In the genomic region with DNA sequence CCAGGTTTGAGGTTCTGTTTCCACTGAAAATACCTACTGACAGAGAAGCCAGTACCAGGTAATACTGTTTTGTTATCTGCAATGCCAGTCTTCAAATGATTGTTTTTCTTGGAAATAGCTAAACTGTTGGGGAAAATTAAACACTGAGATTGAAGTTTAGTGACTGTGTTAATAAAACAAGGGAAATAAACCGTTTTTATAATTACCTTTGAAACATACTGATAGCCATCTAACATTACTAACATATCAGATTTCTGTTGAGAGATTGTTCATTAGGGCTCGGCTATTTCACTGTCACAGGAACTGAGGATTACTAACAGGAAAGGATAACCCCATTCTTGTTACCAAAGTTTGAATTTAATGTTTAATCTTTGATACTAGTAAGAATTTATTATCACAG, we compare ENCODE assay signal across 27 cellular contexts. TPM values are rescaled to one million over a fixed set of nuclear protein-coding genes. Genes with fewer than 3 reads are reported as not detected.
DNase-seq lines count a peak whose midpoint lies in the region; ATAC-seq, FAIRE-seq and TF ChIP-seq lines count a peak whose summit lies in the region.
"Had no signal": no experiment of that assay in that cellular context is flagged by ENCODE, and none has a peak within 500 bp of the region (broad histone marks: within the 10 kb centered on the region; RNA-seq: fewer than 3 reads in every experiment).

No MANE protein-coding gene starts in this region.

- H2AFZ ChIP-seq in GM12878 (ENCODE audit: control insufficient read depth, low read depth, low read length) = no peak overlapping the region

- intact Hi-C loops in CD4-positive, alpha-beta T cell (cut with DNase I, micrococcal nuclease) = no loop called here
- intact Hi-C loops in GM12878 (cut with micrococcal nuclease; ENCODE audit: unreplicated experiment) (loop anchor here (5.0 kb wide), 2 partner anchors 34 to 56 kb away; no protein-coding TSS in a partner anchor), natural killer cell (cut with micrococcal nuclease) (loop anchor here (10.0 kb wide), 1 partner anchor 72 kb away; no protein-coding TSS in a partner anchor)

- peak overlapping the region; percentile 81 for H3K27ac Mint-ChIP-seq in CD4-positive, alpha-beta T cell
- H3K27ac Mint-ChIP-seq in HFFc6 = peak overlapping the region; percentile 30
- H3K27ac Mint-ChIP-seq in natural killer cell = peak overlapping the region; percentile 91 to 94
- H3K27ac Mint-ChIP-seq: activated naive CD4-positive, alpha-beta T cell treated with anti-CD3 and anti-CD28 coated beads for 36 hours had no signal

- no peak for TF ChIP-seq CTCF in CD4-positive, alpha-beta T cell (IDR thresholded peaks at IDR 0.05)
- TF ChIP-seq CTCF in HFFc6 (IDR thresholded peaks at IDR 0.05) = no peak
- TF ChIP-seq CTCF in GM12878 (IDR thresholded peaks at IDR 0.05 in 2 of 3, conservative IDR thresholded peaks at IDR 0.05 in 1 of 3; ENCODE audit: control insufficient read depth in 2 of 3, extremely low read depth in 1 of 3, insufficient read depth in 1 of 3, low read depth in 3 of 3, low read length in 3 of 3) = no peak
- TF ChIP-seq CTCF in natural killer cell (IDR thresholded peaks at IDR 0.05) = no peak

- peaks cover 52% of the 10 kb centered on the region for H3K4me1 Mint-ChIP-seq in CD4-positive, alpha-beta T cell (ENCODE audit: low read depth)
- H3K4me1 Mint-ChIP-seq in HFFc6 (ENCODE audit: low read depth) = peaks cover 56% of the 10 kb centered on the region
- peaks cover 41 to 44% of the 10 kb centered on the region in 2 donors for H3K4me1 Mint-ChIP-seq in natural killer cell
- H3K4me1 Mint-ChIP-seq: neural crest cell had no signal

- CTCF ChIA-PET in CD4-positive, alpha-beta T cell (lab: Charles Lee) = interaction anchor here (0.6 kb wide), 1 partner anchor 125 kb away, joined by 4 read pairs; no protein-coding TSS in a partner anchor
- CTCF ChIA-PET in GM12878 (lab: Yijun Ruan, JAX) = interaction anchor here (1.1 to 3.1 kb wide), 2 partner anchors 70 to 242 kb away, joined by 5 to 25 read pairs; no protein-coding TSS in a partner anchor

- no peak for TF ChIP-seq RAD21 in GM12878 (IDR thresholded peaks at IDR 0.05; ENCODE audit: insufficient read depth, low read depth, low read length)

- DNase-seq in CD4-positive, alpha-beta T cell = no peak
- no peak for DNase-seq in HFFc6
- no peak for DNase-seq in GM12878 (ENCODE audit: low read depth, low spot score)
- no peak for DNase-seq in natural killer cell
- DNase-seq in stimulated activated CD4-positive, alpha-beta T cell treated with anti-CD3 and anti-CD28 coated beads, Interleukin-4, amount 100 ng/mL, for 24 hours = no peak
- DNase-seq: activated B cell treated with CpG ODN at 0.5 μM for 24 hours; activated CD8-positive, alpha-beta memory T cell treated with anti-CD3 and anti-CD28 coated beads, Interleukin-2, amount 10 ng/mL, durations not matched to agents 7 days and 5 days; activated naive CD4-positive, alpha-beta T cell treated with anti-CD3 and anti-CD28 coated beads for 36 hours; DMS53; effector memory CD8-positive, alpha-beta T cell; KG1; kidney; mucosa of descending colon; MV-4-11; NCI-H146; NCI-H2107; pancreas; Right ventricle myocardium superior; substantia nigra; upper lobe of right lung had no signal

- in situ Hi-C loops in GM12878 (cut with MboI) = no loop called here

- H3K9me3 ChIP-seq in CD4-positive, alpha-beta T cell (ENCODE audit: control insufficient read depth, low read length) = no peaks in the 10 kb centered on the region
- H3K9me3 ChIP-seq in GM12878 (replicated peaks; ENCODE audit: control insufficient read depth, insufficient read depth, low read length) = no peaks in the 10 kb centered on the region
- H3K9me3 ChIP-seq: mucosa of descending colon, pancreas, right atrium auricular region, upper lobe of right lung had no signal

- H3K4me3 Mint-ChIP-seq in CD4-positive, alpha-beta T cell = peak overlapping the region; percentile 25
- H3K4me3 Mint-ChIP-seq in HFFc6 (peak overlapping the region; percentile 39; the same call in 1 of the 2 replicates), natural killer cell (no peak overlapping the region)
- H3K4me3 Mint-ChIP-seq: activated B cell treated with CpG ODN at 0.5 μM for 24 hours; activated CD8-positive, alpha-beta memory T cell treated with anti-CD3 and anti-CD28 coated beads, Interleukin-2, amount 10 ng/mL, durations not matched to agents 7 days and 5 days; activated naive CD4-positive, alpha-beta T cell treated with anti-CD3 and anti-CD28 coated beads for 36 hours; effector memory CD8-positive, alpha-beta T cell; neural crest cell had no signal

- peaks cover 66% of the 10 kb centered on the region for H3K4me1 ChIP-seq in GM12878 (ENCODE audit: control insufficient read depth, insufficient read depth, low read length)
- H3K4me1 ChIP-seq: right atrium auricular region had no signal

- no peak overlapping the region for H3K27ac ChIP-seq in CD4-positive, alpha-beta T cell (ENCODE audit: low read depth, low read length)
- peak overlapping the region; percentile 2; the same call in 1 of the 2 replicates for H3K27ac ChIP-seq in GM12878 (ENCODE audit: control insufficient read depth, insufficient read depth)
- H3K27ac ChIP-seq: pancreas, right atrium auricular region, upper lobe of right lung had no signal

- no peak for ATAC-seq in CD4-positive, alpha-beta T cell (ENCODE audit: poor library complexity)
- ATAC-seq in GM12878 = no peak
- ATAC-seq in natural killer cell = no peak
- ATAC-seq in GM21825 (IDR thresholded peaks at IDR 0.05; ENCODE audit: unreplicated experiment) = no peak
- no peak for ATAC-seq in HG03108 (IDR thresholded peaks at IDR 0.05; ENCODE audit: unreplicated experiment)
- ATAC-seq: activated CD8-positive, alpha-beta memory T cell treated with anti-CD3 and anti-CD28 coated beads, Interleukin-2, amount 10 ng/mL, durations not matched to agents 7 days and 5 days; effector memory CD8-positive, alpha-beta T cell; mucosa of descending colon; upper lobe of right lung had no signal

- SMC1A ChIA-PET in GM12878 (lab: Charles Lee; ENCODE audit: uncharacterized antibody, unreplicated experiment) = interaction anchor here (1.0 to 4.2 kb wide), 4 partner anchors 11 to 98 kb away, joined by 3 to 14 read pairs (median 4); no protein-coding TSS in a partner anchor

- H3K9me3 Mint-ChIP-seq in CD4-positive, alpha-beta T cell = no peaks in the 10 kb centered on the region
- no peaks in the 10 kb centered on the region for H3K9me3 Mint-ChIP-seq in HFFc6
- H3K9me3 Mint-ChIP-seq in natural killer cell = no peaks in the 10 kb centered on the region
- H3K9me3 Mint-ChIP-seq: activated B cell treated with CpG ODN at 0.5 μM for 24 hours; activated naive CD4-positive, alpha-beta T cell treated with anti-CD3 and anti-CD28 coated beads for 36 hours; effector memory CD8-positive, alpha-beta T cell; neural crest cell had no signal

- no peaks in the 10 kb centered on the region for H3K27me3 ChIP-seq in CD4-positive, alpha-beta T cell (ENCODE audit: control insufficient read depth, insufficient read depth, low read length)
- H3K27me3 ChIP-seq in GM12878 (replicated peaks in 1 of 2; ENCODE audit: control insufficient read depth in 2 of 2, insufficient read depth in 2 of 2, low read length in 1 of 2) = no peaks in the 10 kb centered on the region
- H3K27me3 ChIP-seq: pancreas, right atrium auricular region, upper lobe of right lung had no signal

- no peak for FAIRE-seq in GM12878 (lab: Jason Lieb, UNC)
- FAIRE-seq: colon, G401.6, H54, kidney, pancreas had no signal

- no peak for TF ChIP-seq EP300 in GM12878 (IDR thresholded peaks at IDR 0.05; ENCODE audit: borderline replicate concordance in 1 of 2, control insufficient read depth in 1 of 2, low read depth in 2 of 2, low read length in 2 of 2)

- H3K4me3 ChIP-seq in GM12878 = no peak overlapping the region
- H3K4me3 ChIP-seq: mucosa of descending colon, pancreas, right atrium auricular region, upper lobe of right lung had no signal

- no TSS peak for BruUV-seq in GM12878 (replicated peaks; lab: Mats Ljungman, UMichigan)

- no peaks in the 10 kb centered on the region for H3K27me3 Mint-ChIP-seq in CD4-positive, alpha-beta T cell
- H3K27me3 Mint-ChIP-seq in HFFc6 (ENCODE audit: insufficient read depth) = no peaks in the 10 kb centered on the region; the same call in 1 of the 2 replicates
- no peaks in the 10 kb centered on the region for H3K27me3 Mint-ChIP-seq in natural killer cell (ENCODE audit: low read depth in 2 of 2)
- H3K27me3 Mint-ChIP-seq: activated B cell treated with CpG ODN at 0.5 μM for 24 hours; activated CD8-positive, alpha-beta memory T cell treated with anti-CD3 and anti-CD28 coated beads, Interleukin-2, amount 10 ng/mL, durations not matched to agents 7 days and 5 days; effector memory CD8-positive, alpha-beta T cell had no signal

- peaks cover 3% of the 10 kb centered on the region in 2 experiments; a peak in 2 of 4 replicates for H3K36me3 ChIP-seq in GM12878 (ENCODE audit: control insufficient read depth in 2 of 2, insufficient read depth in 2 of 2, low read length in 1 of 2)
- H3K36me3 ChIP-seq: pancreas had no signal

- no peak overlapping the region for H3K4me2 ChIP-seq in GM12878 (ENCODE audit: control insufficient read depth, insufficient read depth)

- POLR2A ChIA-PET in CD4-positive, alpha-beta T cell (lab: Charles Lee) = no interaction called here
- POLR2A ChIA-PET in GM12878 (lab: Charles Lee) = no interaction called here

- RAD21 ChIA-PET in GM12878 (lab: Charles Lee; ENCODE audit: unreplicated experiment) = no interaction called here

- no peak overlapping the region for H3K9ac ChIP-seq in GM12878 (ENCODE audit: control insufficient read depth, insufficient read depth, low read length)

- H3K79me2 ChIP-seq in GM12878 (ENCODE audit: control insufficient read depth, insufficient read depth, low read length) = no peaks in the 10 kb centered on the region

- 50% methylated on average over 2 of the region's 2 CpGs for WGBS in GM12878 (ENCODE audit: insufficient coverage, insufficient replicate concordance, low lambda C conversion rate, missing lambda C conversion rate)

- no peaks in the 10 kb centered on the region for H4K20me1 ChIP-seq in GM12878 (ENCODE audit: control insufficient read depth, insufficient read depth)

- peaks cover 39% of the 10 kb centered on the region for H3K36me3 Mint-ChIP-seq in CD4-positive, alpha-beta T cell (ENCODE audit: low read depth)
- H3K36me3 Mint-ChIP-seq in HFFc6 (ENCODE audit: low read depth) (peaks cover 16% of the 10 kb centered on the region), natural killer cell (peaks cover 7% of the 10 kb centered on the region)

- TF ChIP-seq POLR2A in GM12878 (IDR thresholded peaks at IDR 0.05; ENCODE audit: low read depth, low read length) = no peak

RNA-seq across cellular contexts. Expression of a gene that starts 42.1 kb away (rescaled TPM):
- 10 to 100 TPM; 16.0 to 18.3 TPM for total RNA-seq in CD4-positive, alpha-beta T cell
- total RNA-seq in HFFc6 (2021; fragmentation: NEBNext Ultra II Directional; extraction: Animal tissue kit (Norgen Biotek cat#: 25700)) = 100 to 1,000 TPM; 135 to 151 (median 140) TPM
- 94.6 and 94.7 TPM in 2 replicates for total RNA-seq in GM12878 (2013; cell fraction: nucleolus; rRNA removed)
- 161 and 206 TPM in 2 replicates for total RNA-seq in GM12878 (2014; rRNA removed)
- total RNA-seq in GM12878 (2014; rRNA removed; fragmentation: Illumina TruSeq; extraction: Trizol) = 175 and 180 TPM in 2 replicates
- total RNA-seq in GM12878 (2021) = 168 TPM in 2 replicates
- 42.6 TPM for polyA plus RNA-seq in GM12878 (2011; ENCODE audit: low read depth)
- 293 and 322 TPM in 2 replicates for polyA plus RNA-seq in GM12878 (2011; rRNA removed)
- 176 and 203 TPM in 2 replicates for polyA plus RNA-seq in GM12878 (2011; cell fraction: cytosol; rRNA removed)
- 71.0 and 74.5 TPM in 2 replicates for polyA plus RNA-seq in GM12878 (2011; cell fraction: nucleus; rRNA removed)
- polyA plus RNA-seq in GM12878 (2012) = 89.1 and 101 TPM in 2 replicates
- polyA plus RNA-seq in GM12878 (2014; fragmentation: Illumina TruSeq; extraction: Trizol) = 305 and 355 TPM in 2 replicates
- polyA plus RNA-seq in GM12878 (2014; fragmentation: Nextera tagmentation; extraction: Ambion mirVana) = 100 to 1,000 TPM; 170 to 182 TPM
- 141 and 145 TPM in 2 replicates for polyA plus RNA-seq in GM12878 (2014; rRNA removed)
- polyA plus RNA-seq in GM12878 (2016; fragmentation: Nextera tagmentation; extraction: Ambion mirVana) = 100 to 1,000 TPM; 239 to 244 TPM
- 219 and 220 TPM in 2 replicates for polyA minus RNA-seq in GM12878 (2011; rRNA and poly(A)+ RNA removed)
- 31.8 and 52.9 TPM in 2 replicates for polyA minus RNA-seq in GM12878 (2011; cell fraction: cytosol; rRNA and poly(A)+ RNA removed)
- polyA minus RNA-seq in GM12878 (2011; cell fraction: nucleus; rRNA and poly(A)+ RNA removed) = 32.6 and 58.0 TPM in 2 replicates
- total RNA-seq in natural killer cell = 100 to 1,000 TPM in 1 of 3 donors, 10 to 100 TPM in 2; 73.1 to 106 (median 88.4) TPM

Comparison
In these comparisons a context has a peak if more than half of its experiments do, and no peak if none do; other contexts are left out.
1. H3K27ac Mint-ChIP-seq: peak in every context shown above with its lines; median percentile 92 in natural killer cell; 81 in CD4-positive, alpha-beta T cell; 30 in HFFc6.
2. intact Hi-C loops: an anchor here in GM12878 (5.0 kb wide) and natural killer cell (10.0 kb wide); none called in CD4-positive, alpha-beta T cell.